9 cellular contexts compared by ENCODE assay signal in genomic region chr20:2509468-2509781, GRCh38. TPM values are rescaled to one million over a fixed set of nuclear protein-coding genes. Genes with fewer than 3 reads are reported as not detected.
DNase-seq lines count a peak whose midpoint lies in the region; ATAC-seq, FAIRE-seq and TF ChIP-seq lines count a peak whose summit lies in the region.
"Had no signal": no experiment of that assay in that cellular context is flagged by ENCODE, and none has a peak within 500 bp of the region (broad histone marks: within the 10 kb centered on the region; RNA-seq: fewer than 3 reads in every experiment).

No MANE protein-coding gene starts in this region.

- H3K9ac ChIP-seq in OCI-LY3 (ENCODE audit: low read length): peak overlapping the region; percentile 84
- H3K9ac ChIP-seq in endothelial cell of umbilical vein (replicated peaks; ENCODE audit: extremely low read depth, insufficient read depth, low read length): peak overlapping the region; percentile 78

- ATAC-seq in CD4-positive, CD25-positive, alpha-beta regulatory T cell (ENCODE audit: low read depth in 2 of 2): no peak
- ATAC-seq in HG02884 (IDR thresholded peaks at IDR 0.05; ENCODE audit: unreplicated experiment): no peak

- no peaks in the 10 kb centered on the region for H3K9me3 Mint-ChIP-seq in CD4-positive, CD25-positive, alpha-beta regulatory T cell

- H4K20me1 ChIP-seq in OCI-LY3 (ENCODE audit: insufficient read depth, low read length): no peaks in the 10 kb centered on the region
- H4K20me1 ChIP-seq in endothelial cell of umbilical vein (replicated peaks; ENCODE audit: control insufficient read depth, extremely low read depth, insufficient read depth, low read length): no peaks in the 10 kb centered on the region

- no peaks in the 10 kb centered on the region for H3K36me3 ChIP-seq in CD4-positive, CD25-positive, alpha-beta regulatory T cell (ENCODE audit: control insufficient read depth, insufficient read depth, low read length)
- no peaks in the 10 kb centered on the region for H3K36me3 ChIP-seq in OCI-LY3 (replicated peaks; ENCODE audit: low read depth, low read length)
- no peaks in the 10 kb centered on the region for H3K36me3 ChIP-seq in endothelial cell of umbilical vein (ENCODE audit: control insufficient read depth in 2 of 2, extremely low read depth in 1 of 2, insufficient read depth in 2 of 2, low read length in 2 of 2)
- no peaks in the 10 kb centered on the region for H3K36me3 ChIP-seq in neutrophil

- CTCF ChIA-PET in endothelial cell of umbilical vein (lab: Charles Lee): interaction anchor here (9.2 kb wide), 1 partner anchor 13 kb away, joined by 99 read pairs; no protein-coding TSS in a partner anchor

- no peak for TF ChIP-seq POLR2A in endothelial cell of umbilical vein (IDR thresholded peaks at IDR 0.05; ENCODE audit: low read depth, low read length)

- H3K36me3 Mint-ChIP-seq in CD4-positive, CD25-positive, alpha-beta regulatory T cell: peaks cover 5% of the 10 kb centered on the region

- POLR2A ChIA-PET in endothelial cell of umbilical vein (lab: Charles Lee): no interaction called here

- peak overlapping the region; percentile 66 for H3K27ac ChIP-seq in CD4-positive, CD25-positive, alpha-beta regulatory T cell (ENCODE audit: insufficient read depth, low read length, poor library complexity, severe bottlenecking)
- no peak overlapping the region for H3K27ac ChIP-seq in OCI-LY3 (ENCODE audit: low read length)
- peak overlapping the region; percentile 46 for H3K27ac ChIP-seq in endothelial cell of umbilical vein (ENCODE audit: insufficient read depth, low read depth, low read length)
- peak overlapping the region; percentile 75 for H3K27ac ChIP-seq in neutrophil

- intact Hi-C loops in endothelial cell of umbilical vein (cut with micrococcal nuclease): loop anchor here (1.0 to 5.0 kb wide), 2 partner anchors 15 to 143 kb away; partner anchors contain the start of gene NOP56

- H3K9me3 ChIP-seq in CD4-positive, CD25-positive, alpha-beta regulatory T cell (ENCODE audit: control insufficient read depth in 2 of 2, low read length in 2 of 2): no peaks in the 10 kb centered on the region
- H3K9me3 ChIP-seq in OCI-LY3 (ENCODE audit: insufficient read depth, low read length): no peaks in the 10 kb centered on the region
- no peaks in the 10 kb centered on the region for H3K9me3 ChIP-seq in endothelial cell of umbilical vein (replicated peaks; ENCODE audit: control insufficient read depth, insufficient read depth, low read length)
- no peaks in the 10 kb centered on the region for H3K9me3 ChIP-seq in neutrophil

- peak overlapping the region in 2 of 3 donors; percentile 96 to 97 for H3K27ac Mint-ChIP-seq in CD4-positive, CD25-positive, alpha-beta regulatory T cell

- peaks cover 0 to 32% (median 14%) of the 10 kb centered on the region in 4 donors for H3K4me1 Mint-ChIP-seq in CD4-positive, CD25-positive, alpha-beta regulatory T cell

- no peaks in the 10 kb centered on the region for H3K9me1 ChIP-seq in endothelial cell of umbilical vein (replicated peaks; ENCODE audit: control insufficient read depth, extremely low read depth, insufficient read depth, low read length)

- H2AFZ ChIP-seq in OCI-LY3 (ENCODE audit: low read depth, low read length) (peak overlapping the region; percentile 100), endothelial cell of umbilical vein (ENCODE audit: low read depth, low read length) (peak overlapping the region; percentile 37)

- H3K79me2 ChIP-seq in OCI-LY3 (ENCODE audit: low read length) (peaks cover 23% of the 10 kb centered on the region), endothelial cell of umbilical vein (ENCODE audit: control insufficient read depth, insufficient read depth, low read length) (peaks cover 11% of the 10 kb centered on the region)

- H3K27me3 ChIP-seq in CD4-positive, CD25-positive, alpha-beta regulatory T cell (ENCODE audit: control insufficient read depth, insufficient read depth, low read length): peaks cover 17% of the 10 kb centered on the region
- H3K27me3 ChIP-seq in OCI-LY3 (ENCODE audit: low read depth, low read length) (peaks cover 10% of the 10 kb centered on the region), endothelial cell of umbilical vein (ENCODE audit: control insufficient read depth in 2 of 2, insufficient read depth in 2 of 2, low read length in 2 of 2) (no peaks in the 10 kb centered on the region), neutrophil (peaks cover 28% of the 10 kb centered on the region)

- peaks cover 16% of the 10 kb centered on the region for H3K4me1 ChIP-seq in CD4-positive, CD25-positive, alpha-beta regulatory T cell (ENCODE audit: control insufficient read depth, insufficient read depth, low read length, poor library complexity, severe bottlenecking)
- H3K4me1 ChIP-seq in OCI-LY3 (ENCODE audit: low read length) (peaks cover 10% of the 10 kb centered on the region), endothelial cell of umbilical vein (ENCODE audit: control insufficient read depth, extremely low read depth, insufficient read depth, low read length) (peaks cover 10% of the 10 kb centered on the region), neutrophil (ENCODE audit: control insufficient read depth in 1 of 2, insufficient read depth in 1 of 2, low read depth in 1 of 2, low read length in 1 of 2) (peaks cover 13 to 17% of the 10 kb centered on the region in 2 experiments)

- no peak for TF ChIP-seq CTCF in OCI-LY3 (IDR thresholded peaks at IDR 0.05; ENCODE audit: low read depth, low read length)
- no peak for TF ChIP-seq CTCF in endothelial cell of umbilical vein (IDR thresholded peaks at IDR 0.05; ENCODE audit: extremely low read depth in 1 of 2, insufficient read depth in 1 of 2, low read depth in 1 of 2, low read length in 2 of 2)
- TF ChIP-seq CTCF in neutrophil (IDR thresholded peaks at IDR 0.05): no peak

- peaks cover 34% of the 10 kb centered on the region for H3K27me3 Mint-ChIP-seq in CD4-positive, CD25-positive, alpha-beta regulatory T cell

- no peak for FAIRE-seq in endothelial cell of umbilical vein (lab: Jason Lieb, UNC)

- H3K4me2 ChIP-seq in OCI-LY3 (ENCODE audit: low read length) (peak overlapping the region; percentile 79), endothelial cell of umbilical vein (ENCODE audit: insufficient read depth, low read length) (peak overlapping the region; percentile 37)

- peak overlapping the region; percentile 96 for H3K4me3 ChIP-seq in CD4-positive, CD25-positive, alpha-beta regulatory T cell (ENCODE audit: low read depth, low read length)
- H3K4me3 ChIP-seq in OCI-LY3 (ENCODE audit: low read length) (peak overlapping the region; percentile 89), endothelial cell of umbilical vein (replicated peaks in 1 of 3; ENCODE audit: insufficient read depth in 1 of 3, low read depth in 1 of 3, low read length in 3 of 3) (peak overlapping the region in 2 of 3 experiments; percentile 73 to 85), neutrophil (ENCODE audit: low read depth in 1 of 2, low read length in 1 of 2) (peak overlapping the region; percentile 82 to 96)

- TSS peak; percentile 99 for BruUV-seq in endothelial cell of umbilical vein (replicated peaks; lab: Mats Ljungman, UMichigan)

- dilution Hi-C loops in endothelial cell of umbilical vein (cut with MboI; ENCODE audit: extremely low pct_ligation_motif_present, low sequenced_read_pairs): no loop called here

- peak overlapping the region; percentile 93 to 100 (median 100) for H3K4me3 Mint-ChIP-seq in CD4-positive, CD25-positive, alpha-beta regulatory T cell

- DNase-seq in CD4-positive, CD25-positive, alpha-beta regulatory T cell: no peak
- DNase-seq in endothelial cell of umbilical vein (ENCODE audit: low read depth, low spot score) (no peak), nucleus accumbens (lab: John Stamatoyannopoulos, UW) (no peak), GF-D8 (lab: John Stamatoyannopoulos, UW) (no peak)
- DNase-seq in stimulated activated CD4-positive, alpha-beta T cell treated with anti-CD3 and anti-CD28 coated beads, Interleukin-2, amount 100 ng/mL, for 48 hours: no peak

TF ChIP-seq in endothelial cell of umbilical vein, 7 proteins besides CTCF, POLR2A, EP300 and RAD21 (continues in another document):
- TF ChIP-seq POLR2AphosphoS5 (IDR thresholded peaks at IDR 0.05; ENCODE audit: insufficient read depth, low read depth, low read length): peak; percentile 8
- no peak for TF ChIP-seq MYC (IDR thresholded peaks at IDR 0.05; ENCODE audit: low read depth, low read length)
- TF ChIP-seq FOS (IDR thresholded peaks at IDR 0.05; ENCODE audit: borderline replicate concordance, insufficient read depth, low read length): no peak

RNA-seq across cellular contexts. Expression of gene ZNF343, which starts 0.7 kb away (rescaled TPM):
- 3.8 TPM for total RNA-seq in CD4-positive, CD25-positive, alpha-beta regulatory T cell
- polyA plus RNA-seq in CD4-positive, CD25-positive, alpha-beta regulatory T cell: 1 to 10 TPM; 2.5 to 4.8 (median 3.3) TPM
- total RNA-seq in endothelial cell of umbilical vein: 7.9 and 9.2 TPM in 2 replicates
- polyA plus RNA-seq in endothelial cell of umbilical vein: 4.7 and 5.0 TPM in 2 replicates
- 5.6 and 6.4 TPM in 2 replicates for polyA plus RNA-seq in endothelial cell of umbilical vein (2011; cell fraction: cytosol; rRNA removed)
- 20.0 and 22.6 TPM in 2 replicates for polyA plus RNA-seq in endothelial cell of umbilical vein (2011; cell fraction: nucleus; rRNA removed)
- 9.7 and 9.8 TPM in 2 replicates for polyA plus RNA-seq in endothelial cell of umbilical vein (2012)
- polyA minus RNA-seq in endothelial cell of umbilical vein: 12.1 and 14.4 TPM in 2 replicates
- polyA minus RNA-seq in endothelial cell of umbilical vein (2011; cell fraction: cytosol; rRNA and poly(A)+ RNA removed): 5.3 TPM
- 4.7 and 7.8 TPM in 2 replicates for polyA minus RNA-seq in endothelial cell of umbilical vein (2011; cell fraction: nucleus; rRNA and poly(A)+ RNA removed)

RNA-seq across cellular contexts. Expression of gene TMC2, which starts 26.9 kb away (rescaled TPM):
- total RNA-seq in CD4-positive, CD25-positive, alpha-beta regulatory T cell: not detected
- not detected for polyA plus RNA-seq in CD4-positive, CD25-positive, alpha-beta regulatory T cell
- total RNA-seq in endothelial cell of umbilical vein: not detected in 2 replicates
- not detected in 2 replicates for polyA plus RNA-seq in endothelial cell of umbilical vein
- not detected in 2 replicates for polyA plus RNA-seq in endothelial cell of umbilical vein (2011; cell fraction: cytosol; rRNA removed)
- not detected in 2 replicates for polyA plus RNA-seq in endothelial cell of umbilical vein (2011; cell fraction: nucleus; rRNA removed)
- not detected in 2 replicates for polyA plus RNA-seq in endothelial cell of umbilical vein (2012)
- not detected in 2 replicates for polyA minus RNA-seq in endothelial cell of umbilical vein
- not detected for polyA minus RNA-seq in endothelial cell of umbilical vein (2011; cell fraction: cytosol; rRNA and poly(A)+ RNA removed)
- not detected in 2 replicates for polyA minus RNA-seq in endothelial cell of umbilical vein (2011; cell fraction: nucleus; rRNA and poly(A)+ RNA removed)
- total RNA-seq: RPMI7951 had no signal

RNA-seq across cellular contexts. Expression of gene SNRPB, which starts 38.8 kb away (rescaled TPM):
- total RNA-seq in CD4-positive, CD25-positive, alpha-beta regulatory T cell: 132 TPM
- 100 to 1,000 TPM; 276 to 370 (median 300) TPM for polyA plus RNA-seq in CD4-positive, CD25-positive, alpha-beta regulatory T cell
- total RNA-seq in endothelial cell of umbilical vein: 296 and 323 TPM in 2 replicates
- 340 and 357 TPM in 2 replicates for polyA plus RNA-seq in endothelial cell of umbilical vein
- polyA plus RNA-seq in endothelial cell of umbilical vein (2011; cell fraction: cytosol; rRNA removed): 316 and 328 TPM in 2 replicates
- 156 and 160 TPM in 2 replicates for polyA plus RNA-seq in endothelial cell of umbilical vein (2011; cell fraction: nucleus; rRNA removed)
- polyA plus RNA-seq in endothelial cell of umbilical vein (2012): 200 and 242 TPM in 2 replicates
- 101 and 104 TPM in 2 replicates for polyA minus RNA-seq in endothelial cell of umbilical vein
- polyA minus RNA-seq in endothelial cell of umbilical vein (2011; cell fraction: cytosol; rRNA and poly(A)+ RNA removed): 88.7 TPM
- 19.5 and 20.5 TPM in 2 replicates for polyA minus RNA-seq in endothelial cell of umbilical vein (2011; cell fraction: nucleus; rRNA and poly(A)+ RNA removed)
